Comparison of ENCODE assay signal across 8 cellular contexts in genomic region chr14:100221419-100222218, GRCh38. TPM values are rescaled to one million over a fixed set of nuclear protein-coding genes. Genes with fewer than 3 reads are reported as not detected.
DNase-seq lines count a peak whose midpoint lies in the region; ATAC-seq and TF ChIP-seq lines count a peak whose summit lies in the region.

No MANE protein-coding gene starts in this region.

- peak; percentile 85 for ATAC-seq in GM23338

- no peaks in the 10 kb centered on the region for H3K36me3 Mint-ChIP-seq in GM23338 (ENCODE audit: low read depth)

- no TSS peak for BruUV-seq in mammary epithelial cell (replicated peaks; lab: Mats Ljungman, UMichigan)

- peak overlapping the region; percentile 81 for H3K4me3 ChIP-seq in GM08714 (ENCODE audit: low read length)
- peak overlapping the region; percentile 58 for H3K4me3 ChIP-seq in GM23338
- peak overlapping the region; percentile 82 for H3K4me3 ChIP-seq in Loucy (ENCODE audit: low read length, poor library complexity, severe bottlenecking)
- peak overlapping the region; percentile 33 to 55 (median 52) for H3K4me3 ChIP-seq in mammary epithelial cell (replicated peaks in 1 of 3; ENCODE audit: insufficient read depth in 1 of 3, low read depth in 2 of 3, low read length in 3 of 3)

- H3K27ac ChIP-seq in GM23338 (ENCODE audit: low read depth), result peak overlapping the region; percentile 98
- peak overlapping the region; percentile 10 for H3K27ac ChIP-seq in mammary epithelial cell (ENCODE audit: insufficient read depth, low read depth, low read length)
- H3K27ac ChIP-seq in layer of hippocampus (ENCODE audit: low read depth, low read length), result peak overlapping the region; percentile 16

- peaks cover 19% of the 10 kb centered on the region for H3F3A ChIP-seq in GM23338 (replicated peaks; ENCODE audit: low read depth)
- H3F3A ChIP-seq in Loucy (ENCODE audit: low read depth), result peaks cover 3% of the 10 kb centered on the region; the same call in 1 of the 2 replicates

- in situ Hi-C loops in mammary epithelial cell (cut with MboI; ENCODE audit: low sequenced_read_pairs in 2 of 2), result no loop called here

- 10% methylated on average over 16 of the region's 16 CpGs for WGBS in mammary epithelial cell (ENCODE audit: low coverage, missing lambda C conversion rate)

- no peaks in the 10 kb centered on the region for H3K27me3 ChIP-seq in GM23338 (ENCODE audit: insufficient read depth)
- H3K27me3 ChIP-seq in Loucy (ENCODE audit: insufficient read depth, low read length, poor library complexity, severe bottlenecking), result no peaks in the 10 kb centered on the region
- H3K27me3 ChIP-seq in mammary epithelial cell (ENCODE audit: insufficient read depth, low read length), result no peaks in the 10 kb centered on the region
- no peaks in the 10 kb centered on the region for H3K27me3 ChIP-seq in layer of hippocampus (ENCODE audit: control insufficient read depth, insufficient read depth, low read length)

- H3K79me2 ChIP-seq in GM23338 (replicated peaks; ENCODE audit: insufficient read depth), result peaks cover 81% of the 10 kb centered on the region
- peaks cover 85% of the 10 kb centered on the region for H3K79me2 ChIP-seq in Loucy (ENCODE audit: insufficient read depth, low read length)
- H3K79me2 ChIP-seq in mammary epithelial cell (ENCODE audit: insufficient read depth, low read length), result no peaks in the 10 kb centered on the region

- peaks cover 38% of the 10 kb centered on the region for H3K4me1 ChIP-seq in GM23338 (ENCODE audit: insufficient read depth)
- peaks cover 45% of the 10 kb centered on the region for H3K4me1 ChIP-seq in Loucy (ENCODE audit: insufficient read depth, low read length, poor library complexity, severe bottlenecking)
- peaks cover 6% of the 10 kb centered on the region for H3K4me1 ChIP-seq in mammary epithelial cell (ENCODE audit: insufficient read depth, low read length)

- DNase-seq in GM23338 (ENCODE audit: low spot score), result peak; percentile 91
- DNase-seq in T-helper 22 cell (ENCODE audit: low read depth), result peak; percentile 52
- DNase-seq in mammary epithelial cell, result peak; percentile 61
- DNase-seq in stimulated activated CD4-positive, alpha-beta T cell treated with anti-CD3 and anti-CD28 coated beads, TNF-alpha, amount 100 ng/mL, for 1 hour (ENCODE audit: low read depth in 3 of 3, low spot score in 1 of 3), result peak in 2 of 3 donors; percentile 33 to 35
- no peak for DNase-seq in NCI-H2196 (lab: John Stamatoyannopoulos, UW; ENCODE audit: unreplicated experiment)

- H4K20me1 ChIP-seq in GM23338 (replicated peaks; ENCODE audit: insufficient read depth), result no peaks in the 10 kb centered on the region; the same call in 1 of the 2 replicates
- no peaks in the 10 kb centered on the region for H4K20me1 ChIP-seq in Loucy (ENCODE audit: insufficient read depth, low read length, poor library complexity, severe bottlenecking)
- no peaks in the 10 kb centered on the region for H4K20me1 ChIP-seq in mammary epithelial cell (ENCODE audit: insufficient read depth, low read length)

- intact Hi-C loops in mammary epithelial cell (cut with micrococcal nuclease), result no loop called here

- peak overlapping the region; percentile 82 for H3K9ac ChIP-seq in Loucy (ENCODE audit: low read depth, low read length, poor library complexity, severe bottlenecking)
- H3K9ac ChIP-seq in mammary epithelial cell (ENCODE audit: insufficient read depth, low read length), result peak overlapping the region; percentile 75

- H3K4me1 Mint-ChIP-seq in GM23338, result peaks cover 3% of the 10 kb centered on the region; the same call in 2 of the 3 replicates

- no peaks in the 10 kb centered on the region for H3K9me3 Mint-ChIP-seq in GM23338

- H3K27ac Mint-ChIP-seq in GM23338, result no peak overlapping the region

- H3K36me3 ChIP-seq in GM23338 (ENCODE audit: insufficient read depth) (no peaks in the 10 kb centered on the region; the same call in 1 of the 2 replicates), Loucy (ENCODE audit: insufficient read depth, low read length) (no peaks in the 10 kb centered on the region), mammary epithelial cell (ENCODE audit: insufficient read depth, low read length) (no peaks in the 10 kb centered on the region)

- H3K4me2 ChIP-seq in GM23338 (peak overlapping the region; percentile 76), Loucy (ENCODE audit: low read depth, low read length, poor library complexity, severe bottlenecking) (peak overlapping the region; percentile 93), mammary epithelial cell (ENCODE audit: insufficient read depth, low read depth, low read length) (peak overlapping the region; percentile 96)

- CTCF ChIA-PET in mammary epithelial cell (lab: Charles Lee; ENCODE audit: low non-redundant PET), result interaction anchor here (0.7 kb wide), 1 partner anchor 83 kb away, joined by 5 read pairs; no protein-coding TSS in a partner anchor

- TF ChIP-seq CTCF in GM23338 (conservative IDR thresholded peaks at IDR 0.05; ENCODE audit: low read depth in 2 of 2), result no peak
- no peak for TF ChIP-seq CTCF in Loucy (conservative IDR thresholded peaks at IDR 0.05; ENCODE audit: low read length)
- no peak for TF ChIP-seq CTCF in mammary epithelial cell (conservative IDR thresholded peaks at IDR 0.05 in 1 of 2, IDR thresholded peaks at IDR 0.05 in 1 of 2; ENCODE audit: extremely low read depth in 1 of 2, insufficient read depth in 1 of 2, low read depth in 1 of 2, low read length in 2 of 2)

- H2AFZ ChIP-seq in GM23338, result no peak overlapping the region
- H2AFZ ChIP-seq in Loucy (ENCODE audit: low read length), result peak overlapping the region; percentile 85
- peak overlapping the region; percentile 100 for H2AFZ ChIP-seq in mammary epithelial cell (ENCODE audit: low read depth, low read length)

- peaks cover 7% of the 10 kb centered on the region for H3K27me3 Mint-ChIP-seq in GM23338 (ENCODE audit: insufficient read depth, low read depth, poor library complexity)

- H3K9me2 ChIP-seq in GM23338 (ENCODE audit: insufficient read depth) (no peaks in the 10 kb centered on the region), Loucy (replicated peaks; ENCODE audit: low read depth, low read length) (no peaks in the 10 kb centered on the region)

- H3K4me3 Mint-ChIP-seq in GM23338, result no peak overlapping the region

- dilution Hi-C loops in mammary epithelial cell (cut with HindIII; ENCODE audit: low sequenced_read_pairs), result no loop called here

- H3K9me3 ChIP-seq in Loucy (ENCODE audit: insufficient read depth, low read depth, low read length) (no peaks in the 10 kb centered on the region), mammary epithelial cell (replicated peaks; ENCODE audit: insufficient read depth, low read length) (no peaks in the 10 kb centered on the region)

TF ChIP-seq in GM23338, 12 proteins besides CTCF, POLR2A, EP300 and RAD21 (continues in another document):
- TF ChIP-seq CREB1 (CRISPR knock-in tag; IDR thresholded peaks at IDR 0.05; ENCODE audit: low read depth) (0 out of 2 replicates have a peak, but pooled peaks have one; percentile 3), NANOG (IDR thresholded peaks at IDR 0.05; ENCODE audit: borderline replicate concordance) (0 out of 2 replicates have a peak, but pooled peaks have one; percentile 37), POLR2AphosphoS5 (IDR thresholded peaks at IDR 0.05; ENCODE audit: low read depth) (peak; percentile 61), ZNF331 (CRISPR knock-in tag; IDR thresholded peaks at IDR 0.05; ENCODE audit: low read depth) (no peak)

RNA-seq across cellular contexts. Expression of gene YY1, which starts 17.3 kb away (rescaled TPM):
- total RNA-seq in GM23338 (2014; rRNA removed; shearing (Covaris generic)), result 79.5 and 88.2 TPM in 2 replicates
- polyA plus RNA-seq in GM23338 (2016; fragmentation: Nextera tagmentation; extraction: Ambion mirVana) (126 and 128 TPM in 2 replicates), mammary epithelial cell (30.3 TPM)
- total RNA-seq in mammary epithelial cell, result 10 to 100 TPM; 42.3 to 67.0 TPM
- polyA minus RNA-seq in mammary epithelial cell, result 33.8 TPM

Comparison
In these comparisons a context has a peak if more than half of its experiments do, and no peak if none do; other contexts are left out.
1. H3K27ac ChIP-seq: peak in every context shown above with its lines; median percentile 98 in GM23338; 16 in layer of hippocampus; 10 in mammary epithelial cell.